In genomic region chr1:112973788-112974187, GRCh38 we compare ENCODE assay signal across 34 cellular contexts.
"Had no signal": no experiment of that assay in that cellular context is flagged by ENCODE, and none has a peak within 500 bp of the region (broad histone marks: within the 10 kb centered on the region; RNA-seq: fewer than 3 reads in every experiment).

No MANE protein-coding gene starts in this region.

- H3K27me3 ChIP-seq: adrenal gland, body of pancreas, esophagus muscularis mucosa, foreskin keratinocyte, gastrocnemius medialis, heart left ventricle had no signal

- H3K27ac Mint-ChIP-seq: activated CD4-positive, alpha-beta T cell treated with anti-CD3 and anti-CD28 coated beads for 36 hours; activated CD4-positive, alpha-beta T cell treated with anti-CD3 and anti-CD28 coated beads, Interleukin-2, amount 10 ng/mL, durations not matched to agents 24 days and 14 days; activated CD8-positive, alpha-beta T cell treated with anti-CD3 and anti-CD28 coated beads for 36 hours; activated naive CD4-positive, alpha-beta T cell treated with anti-CD3 and anti-CD28 coated beads, Interleukin-2, amount 50 U/mL, for 24 hours; activated naive CD8-positive, alpha-beta T cell treated with anti-CD3 and anti-CD28 coated beads for 36 hours; activated naive CD8-positive, alpha-beta T cell treated with anti-CD3 and anti-CD28 coated beads, Interleukin-2, amount 50 U/mL, for 24 hours; activated T-helper 17 cell treated with anti-CD3 and anti-CD28 coated beads, Interleukin-2, amount 50 U/mL, for 72 hours; effector memory CD8-positive, alpha-beta T cell; T-helper 17 cell; T-helper 2 cell treated with Interferon-gamma antibody and Interleukin-4, amounts not matched to agents 5 μg/mL and 100 μg/mL, for 36 hours had no signal

- H3K27me3 Mint-ChIP-seq: activated CD4-positive, alpha-beta T cell treated with anti-CD3 and anti-CD28 coated beads for 36 hours; activated CD4-positive, alpha-beta T cell treated with anti-CD3 and anti-CD28 coated beads, Interleukin-2, amount 10 ng/mL, durations not matched to agents 24 days and 14 days; activated CD8-positive, alpha-beta T cell treated with anti-CD3 and anti-CD28 coated beads for 36 hours; activated naive CD4-positive, alpha-beta T cell treated with anti-CD3 and anti-CD28 coated beads, Interleukin-2, amount 50 U/mL, for 24 hours; activated naive CD8-positive, alpha-beta T cell treated with anti-CD3 and anti-CD28 coated beads for 36 hours; activated naive CD8-positive, alpha-beta T cell treated with anti-CD3 and anti-CD28 coated beads, Interleukin-2, amount 50 U/mL, for 24 hours; activated T-helper 17 cell treated with anti-CD3 and anti-CD28 coated beads, Interleukin-2, amount 50 U/mL, for 72 hours; effector memory CD8-positive, alpha-beta T cell; T-helper 17 cell had no signal

- H3K9me3 Mint-ChIP-seq: activated CD4-positive, alpha-beta T cell treated with anti-CD3 and anti-CD28 coated beads, Interleukin-2, amount 10 ng/mL, durations not matched to agents 24 days and 14 days; activated CD8-positive, alpha-beta T cell treated with anti-CD3 and anti-CD28 coated beads for 36 hours; activated naive CD4-positive, alpha-beta T cell treated with anti-CD3 and anti-CD28 coated beads, Interleukin-2, amount 50 U/mL, for 24 hours; activated naive CD8-positive, alpha-beta T cell treated with anti-CD3 and anti-CD28 coated beads for 36 hours; activated naive CD8-positive, alpha-beta T cell treated with anti-CD3 and anti-CD28 coated beads, Interleukin-2, amount 50 U/mL, for 24 hours; activated T-cell treated with anti-CD3 and anti-CD28 coated beads, Interleukin-2, amount 50 U/mL, for 4 hours; activated T-helper 17 cell treated with anti-CD3 and anti-CD28 coated beads, Interleukin-2, amount 50 U/mL, for 72 hours; effector memory CD8-positive, alpha-beta T cell; T-helper 2 cell treated with Interferon-gamma antibody and Interleukin-4, amounts not matched to agents 5 μg/mL and 100 μg/mL, for 36 hours had no signal

- H3K36me3 ChIP-seq: adrenal gland, gastrocnemius medialis had no signal

- H3K4me1 Mint-ChIP-seq: activated CD4-positive, alpha-beta T cell treated with anti-CD3 and anti-CD28 coated beads for 36 hours; activated CD4-positive, alpha-beta T cell treated with anti-CD3 and anti-CD28 coated beads, Interleukin-2, amount 10 ng/mL, durations not matched to agents 24 days and 14 days; activated naive CD4-positive, alpha-beta T cell treated with anti-CD3 and anti-CD28 coated beads, Interleukin-2, amount 50 U/mL, for 24 hours; activated naive CD8-positive, alpha-beta T cell treated with anti-CD3 and anti-CD28 coated beads for 36 hours; activated naive CD8-positive, alpha-beta T cell treated with anti-CD3 and anti-CD28 coated beads, Interleukin-2, amount 50 U/mL, for 24 hours; activated T-helper 17 cell treated with anti-CD3 and anti-CD28 coated beads, Interleukin-2, amount 50 U/mL, for 72 hours had no signal

- ATAC-seq: activated CD4-positive, alpha-beta T cell treated with anti-CD3 and anti-CD28 coated beads for 36 hours; activated CD8-positive, alpha-beta T cell treated with anti-CD3 and anti-CD28 coated beads for 36 hours; activated naive CD8-positive, alpha-beta T cell treated with anti-CD3 and anti-CD28 coated beads, Interleukin-2, amount 50 U/mL, for 24 hours; activated T-cell treated with anti-CD3 and anti-CD28 coated beads, Interleukin-2, amount 50 U/mL, for 4 hours; activated T-helper 17 cell treated with anti-CD3 and anti-CD28 coated beads, Interleukin-2, amount 50 U/mL, for 72 hours; body of pancreas; effector memory CD8-positive, alpha-beta T cell; foreskin keratinocyte; gastrocnemius medialis; heart left ventricle; T-helper 17 cell had no signal

- H3K4me3 ChIP-seq: adrenal gland, body of pancreas, esophagus muscularis mucosa, gastrocnemius medialis, heart left ventricle had no signal

- FAIRE-seq: colon had no signal

- H3K27ac ChIP-seq: adrenal gland, body of pancreas, esophagus muscularis mucosa, foreskin keratinocyte, gastrocnemius medialis had no signal

- H3K9me3 ChIP-seq: adrenal gland, body of pancreas, esophagus muscularis mucosa, gastrocnemius medialis, heart left ventricle had no signal

- H3K4me1 ChIP-seq: adrenal gland, body of pancreas, esophagus muscularis mucosa, gastrocnemius medialis had no signal

- H3K4me3 Mint-ChIP-seq: activated CD4-positive, alpha-beta T cell treated with anti-CD3 and anti-CD28 coated beads for 36 hours; activated CD4-positive, alpha-beta T cell treated with anti-CD3 and anti-CD28 coated beads, Interleukin-2, amount 10 ng/mL, durations not matched to agents 24 days and 14 days; activated CD8-positive, alpha-beta T cell treated with anti-CD3 and anti-CD28 coated beads for 36 hours; activated naive CD4-positive, alpha-beta T cell treated with anti-CD3 and anti-CD28 coated beads, Interleukin-2, amount 50 U/mL, for 24 hours; activated naive CD8-positive, alpha-beta T cell treated with anti-CD3 and anti-CD28 coated beads for 36 hours; activated naive CD8-positive, alpha-beta T cell treated with anti-CD3 and anti-CD28 coated beads, Interleukin-2, amount 50 U/mL, for 24 hours; activated T-cell treated with anti-CD3 and anti-CD28 coated beads, Interleukin-2, amount 50 U/mL, for 4 hours; activated T-helper 17 cell treated with anti-CD3 and anti-CD28 coated beads, Interleukin-2, amount 50 U/mL, for 72 hours; effector memory CD8-positive, alpha-beta T cell; T-helper 17 cell; T-helper 2 cell treated with Interferon-gamma antibody and Interleukin-4, amounts not matched to agents 5 μg/mL and 100 μg/mL, for 36 hours had no signal

- DNase-seq: activated CD4-positive, alpha-beta T cell treated with anti-CD3 and anti-CD28 coated beads for 36 hours; activated CD4-positive, alpha-beta T cell treated with anti-CD3 and anti-CD28 coated beads, Interleukin-2, amount 10 ng/mL, durations not matched to agents 24 days and 14 days; activated CD4-positive, alpha-beta T cell treated with anti-CD3 and anti-CD28 coated beads, Interleukin-2, amount 50 U/mL, for 48 hours; activated CD4-positive, CD25-positive, alpha-beta regulatory T cell; activated CD4-positive, CD25-positive, alpha-beta regulatory T cell treated with anti-CD3 and anti-CD28 coated beads, Interleukin-2, amount 50 U/mL, for 72 hours; activated CD8-positive, alpha-beta memory T cell treated with anti-CD3 and anti-CD28 coated beads for 24 hours; activated CD8-positive, alpha-beta T cell treated with anti-CD3 and anti-CD28 coated beads for 36 hours; activated effector memory CD4-positive, alpha-beta T cell treated with Interleukin-2 at 50 U/mL for 16 hours; activated gamma-delta T cell treated with Interleukin-2 at 50 U/mL for 16 hours; activated naive CD4-positive, alpha-beta T cell treated with Interleukin-2 at 50 U/mL for 16 hours; activated naive CD8-positive, alpha-beta T cell treated with anti-CD3 and anti-CD28 coated beads for 36 hours; activated naive CD8-positive, alpha-beta T cell treated with anti-CD3 and anti-CD28 coated beads, Interleukin-2, amount 50 U/mL, for 24 hours; activated T-cell treated with anti-CD3 and anti-CD28 coated beads, Interleukin-2, amount 50 U/mL, for 4 hours; adrenal gland; amygdala; aorta; body of pancreas; caudate nucleus; cortex of kidney; dermis blood vessel endothelial cell; effector CD4-positive, alpha-beta T cell; effector memory CD8-positive, alpha-beta T cell; erythroblast; foreskin keratinocyte; gastrocnemius medialis; glutamatergic neuron; heart left ventricle; T-helper 17 cell; T1000 had no signal
